Comparison of ENCODE assay signal across 20 cellular contexts in the genomic region with DNA sequence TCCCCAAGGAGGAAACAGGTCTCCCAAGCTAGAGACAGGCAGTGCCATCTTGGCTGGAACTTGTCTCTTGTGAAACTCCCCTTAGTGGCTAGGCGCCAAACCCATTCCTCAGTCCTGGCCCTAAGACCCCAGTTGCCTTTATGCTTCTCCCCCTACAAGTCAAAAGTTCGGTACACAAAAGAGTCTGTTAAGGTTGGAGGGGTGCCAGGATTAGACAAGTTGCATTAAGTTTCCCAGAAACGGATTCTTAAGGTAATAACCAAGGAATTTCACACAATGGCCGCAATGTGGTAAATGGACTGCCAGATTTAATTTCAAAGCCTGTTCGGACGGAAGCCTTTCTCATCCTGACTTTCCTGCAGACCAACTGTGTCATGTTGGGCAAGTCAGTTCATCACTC.
"Had no signal": no experiment of that assay in that cellular context is flagged by ENCODE, and none has a peak within 500 bp of the region (broad histone marks: within the 10 kb centered on the region; RNA-seq: fewer than 3 reads in every experiment).

No MANE protein-coding gene starts in this region.

- H3K36me3 ChIP-seq: gastroesophageal sphincter, heart right ventricle, right atrium auricular region, tibial nerve had no signal

- H3K4me1 ChIP-seq: right atrium auricular region, tibial nerve had no signal

- DNase-seq: activated CD4-positive, alpha-beta T cell treated with anti-CD3 and anti-CD28 coated beads, Interleukin-2, amount 50 U/mL, for 1 hour; activated CD8-positive, alpha-beta memory T cell treated with anti-CD3 and anti-CD28 coated beads for 24 hours; activated naive CD8-positive, alpha-beta T cell treated with anti-CD3 and anti-CD28 coated beads, Interleukin-2, amount 10 ng/mL, durations not matched to agents 7 days and 5 days; aorta; central memory CD4-positive, alpha-beta T cell; cortex of kidney; effector CD4-positive, alpha-beta T cell; heart right ventricle; left colon; naive thymus-derived CD4-positive, alpha-beta T cell; small intestine; stimulated activated CD4-positive, alpha-beta T cell treated with anti-CD3 and anti-CD28 coated beads, Interleukin-4, amount 100 ng/mL, for 24 hours; stimulated activated naive CD4-positive, alpha-beta T cell treated with Interleukin-2 at 50 U/mL for 16 hours; substantia nigra; T-cell; T1000 had no signal

- H3K9me3 ChIP-seq: gastroesophageal sphincter, heart right ventricle, right atrium auricular region, tibial nerve had no signal

- H3K4me3 ChIP-seq: gastroesophageal sphincter, heart right ventricle, lung, right atrium auricular region, tibial nerve had no signal

- H3K27ac ChIP-seq: gastroesophageal sphincter, heart right ventricle, right atrium auricular region, tibial nerve had no signal

- H3K27me3 ChIP-seq: gastroesophageal sphincter, heart right ventricle, right atrium auricular region, tibial nerve had no signal
